Comparison of ENCODE assay signal across 12 cellular contexts in the genomic region with DNA sequence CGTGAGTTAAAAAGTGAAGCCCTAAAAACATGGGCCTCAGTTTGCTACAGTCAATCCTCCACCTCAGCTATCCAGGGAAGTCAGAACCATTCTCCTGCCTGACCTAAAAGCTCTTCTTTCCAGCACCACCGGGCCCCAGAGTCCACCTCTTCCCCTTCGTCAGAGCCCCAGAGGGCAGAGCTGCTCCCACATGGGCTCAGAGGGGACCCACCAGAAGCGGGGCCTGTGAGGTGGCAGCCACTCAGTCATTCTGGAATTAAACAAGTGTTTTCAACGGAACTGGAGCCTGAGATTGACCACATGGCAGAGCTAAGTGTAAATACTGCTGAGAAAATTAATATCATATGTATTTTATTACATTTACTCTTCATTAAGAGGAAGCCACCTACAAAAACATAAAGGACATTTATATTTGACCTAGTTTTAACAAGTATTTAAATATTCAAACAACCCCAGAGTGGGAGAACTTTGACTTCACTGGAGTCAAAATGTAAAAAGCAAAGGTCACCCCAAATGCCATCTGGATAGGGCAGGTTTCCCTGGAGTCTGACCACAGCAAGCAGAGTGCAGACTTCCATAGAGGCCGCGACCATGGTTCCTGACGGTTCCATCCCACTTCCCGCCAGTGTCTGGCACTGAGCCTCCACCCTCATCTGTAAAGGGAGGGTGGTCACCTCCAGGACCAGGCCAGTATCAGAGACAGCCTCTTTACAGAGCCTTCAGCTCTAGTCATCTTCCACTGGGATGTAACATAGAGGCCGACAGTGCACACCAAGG. TPM values are rescaled to one million over a fixed set of nuclear protein-coding genes. Genes with fewer than 3 reads are reported as not detected.
DNase-seq lines count a peak whose midpoint lies in the region; ATAC-seq and TF ChIP-seq lines count a peak whose summit lies in the region.
"Had no signal": no experiment of that assay in that cellular context is flagged by ENCODE, and none has a peak within 500 bp of the region (broad histone marks: within the 10 kb centered on the region; RNA-seq: fewer than 3 reads in every experiment).

No MANE protein-coding gene starts in this region.

- TF ChIP-seq CTCF in brain (conservative IDR thresholded peaks at IDR 0.05) (no peak), nephron (IDR thresholded peaks at IDR 0.05; ENCODE audit: unreplicated experiment in 3 of 3) (no peak)

- CTCF ChIA-PET in CD8-positive, alpha-beta memory T cell (lab: Charles Lee), result interaction anchor here (1.8 to 2.0 kb wide), 2 partner anchors 15 to 23 kb away, joined by 6 to 8 read pairs; a partner anchor contains a TSS

- H3K4me1 Mint-ChIP-seq in CD8-positive, alpha-beta memory T cell, result peaks cover 8 to 23% (median 15%) of the 10 kb centered on the region in 3 donors
- H3K4me1 Mint-ChIP-seq in IgD-negative memory B cell (peaks cover 0 to 8% (median 8%) of the 10 kb centered on the region in 3 donors), brain (peaks cover 15% of the 10 kb centered on the region), nephron (peaks cover 4% of the 10 kb centered on the region)

- H3K27me3 Mint-ChIP-seq in CD8-positive, alpha-beta memory T cell, result no peaks in the 10 kb centered on the region
- no peaks in the 10 kb centered on the region for H3K27me3 Mint-ChIP-seq in IgD-negative memory B cell
- peaks cover 6% of the 10 kb centered on the region for H3K27me3 Mint-ChIP-seq in brain
- peaks cover 5% of the 10 kb centered on the region for H3K27me3 Mint-ChIP-seq in nephron (ENCODE audit: low read depth)

- H3K4me3 ChIP-seq in CD8-positive, alpha-beta memory T cell (ENCODE audit: low read length), result no peak overlapping the region

- no peaks in the 10 kb centered on the region for H3K9me3 ChIP-seq in CD8-positive, alpha-beta memory T cell (ENCODE audit: low read length)

- H3K4me1 ChIP-seq in CD8-positive, alpha-beta memory T cell (ENCODE audit: insufficient read depth, low read length), result peaks cover 11% of the 10 kb centered on the region

- no peak for ATAC-seq in HG03469 (IDR thresholded peaks at IDR 0.05; ENCODE audit: unreplicated experiment)
- no peak for ATAC-seq in HG02840 (IDR thresholded peaks at IDR 0.05; ENCODE audit: low FRiP score, unreplicated experiment)
- ATAC-seq: gastroesophageal sphincter had no signal

- H3K4me3 Mint-ChIP-seq in CD8-positive, alpha-beta memory T cell, result peak overlapping the region; percentile 66 to 91 (median 76)
- H3K4me3 Mint-ChIP-seq in IgD-negative memory B cell (peak overlapping the region; percentile 22 to 84 (median 69)), brain (peak overlapping the region; percentile 82 to 90 (median 83)), nephron (peak overlapping the region; percentile 85 to 93 (median 90))

- no peaks in the 10 kb centered on the region for H3K27me3 ChIP-seq in CD8-positive, alpha-beta memory T cell (ENCODE audit: insufficient read depth, low read length, poor library complexity, severe bottlenecking)
- H3K27me3 ChIP-seq: gastroesophageal sphincter had no signal

- H3K9me3 Mint-ChIP-seq in CD8-positive, alpha-beta memory T cell, result peaks cover 0 to 8% (median 0%) of the 10 kb centered on the region in 5 donors
- H3K9me3 Mint-ChIP-seq in IgD-negative memory B cell, result no peaks in the 10 kb centered on the region
- H3K9me3 Mint-ChIP-seq in brain, result peaks cover 7 to 19% (median 12%) of the 10 kb centered on the region in 5 experiments
- peaks cover 11% of the 10 kb centered on the region for H3K9me3 Mint-ChIP-seq in nephron

- H3K27ac Mint-ChIP-seq in CD8-positive, alpha-beta memory T cell, result peak overlapping the region in 4 of 8 donors; percentile 56 to 93 (median 82)
- H3K27ac Mint-ChIP-seq in IgD-negative memory B cell (peak overlapping the region in 1 of 3 donors; percentile 81), brain (peak overlapping the region; percentile 11 to 93 (median 79)), nephron (peak overlapping the region; percentile 55 to 88 (median 67))

- peaks cover 0 to 23% (median 2%) of the 10 kb centered on the region in 3 donors for H3K36me3 Mint-ChIP-seq in CD8-positive, alpha-beta memory T cell
- no peaks in the 10 kb centered on the region for H3K36me3 Mint-ChIP-seq in IgD-negative memory B cell
- H3K36me3 Mint-ChIP-seq in brain, result peaks cover 20% of the 10 kb centered on the region
- peaks cover 19% of the 10 kb centered on the region for H3K36me3 Mint-ChIP-seq in nephron (ENCODE audit: low read depth)

- H3K36me3 ChIP-seq in CD8-positive, alpha-beta memory T cell (ENCODE audit: insufficient read depth, low read length), result no peaks in the 10 kb centered on the region

- POLR2A ChIA-PET in CD8-positive, alpha-beta memory T cell (lab: Charles Lee), result no interaction called here

- DNase-seq in CD8-positive, alpha-beta memory T cell, result no peak
- DNase-seq in SKM-1 (lab: John Stamatoyannopoulos, UW; ENCODE audit: unreplicated experiment), result no peak
- DNase-seq: central memory CD4-positive, alpha-beta T cell; midbrain; NCI-H1694; SHP77 treated with DMSO at 0.1 percent for 48 hours had no signal

- no peak overlapping the region for H3K27ac ChIP-seq in CD8-positive, alpha-beta memory T cell (ENCODE audit: low read depth, low read length)

RNA-seq across cellular contexts. Expression of a gene that starts 1.8 kb away (rescaled TPM):
- total RNA-seq in CD8-positive, alpha-beta memory T cell, result 10 to 100 TPM; 81.7 to 85.3 TPM
- 88.1 TPM for polyA plus RNA-seq in CD8-positive, alpha-beta memory T cell
- 92.3 TPM for polyA plus RNA-seq in IgD-negative memory B cell
- polyA plus RNA-seq in brain (ENCODE audit: insufficient read depth, low read depth, low replicate concordance), result 149 TPM

RNA-seq across cellular contexts. Expression of a gene that starts 14.4 kb away (rescaled TPM):
- total RNA-seq in CD8-positive, alpha-beta memory T cell, result 100 to 1,000 TPM; 112 to 116 TPM
- 60.1 TPM for polyA plus RNA-seq in CD8-positive, alpha-beta memory T cell
- polyA plus RNA-seq in IgD-negative memory B cell (55.7 TPM), brain (ENCODE audit: insufficient read depth, low read depth, low replicate concordance) (49.1 TPM)

RNA-seq across cellular contexts. Expression of a gene that starts 57.5 kb away (rescaled TPM):
- total RNA-seq in CD8-positive, alpha-beta memory T cell, result 10 to 100 TPM; 48.2 to 50.8 TPM
- polyA plus RNA-seq in CD8-positive, alpha-beta memory T cell, result 69.8 TPM
- polyA plus RNA-seq in IgD-negative memory B cell, result 44.7 TPM
- 335 TPM for polyA plus RNA-seq in brain (ENCODE audit: insufficient read depth, low read depth, low replicate concordance)
